Comparison of ENCODE assay signal across 8 cellular contexts in the genomic region with DNA sequence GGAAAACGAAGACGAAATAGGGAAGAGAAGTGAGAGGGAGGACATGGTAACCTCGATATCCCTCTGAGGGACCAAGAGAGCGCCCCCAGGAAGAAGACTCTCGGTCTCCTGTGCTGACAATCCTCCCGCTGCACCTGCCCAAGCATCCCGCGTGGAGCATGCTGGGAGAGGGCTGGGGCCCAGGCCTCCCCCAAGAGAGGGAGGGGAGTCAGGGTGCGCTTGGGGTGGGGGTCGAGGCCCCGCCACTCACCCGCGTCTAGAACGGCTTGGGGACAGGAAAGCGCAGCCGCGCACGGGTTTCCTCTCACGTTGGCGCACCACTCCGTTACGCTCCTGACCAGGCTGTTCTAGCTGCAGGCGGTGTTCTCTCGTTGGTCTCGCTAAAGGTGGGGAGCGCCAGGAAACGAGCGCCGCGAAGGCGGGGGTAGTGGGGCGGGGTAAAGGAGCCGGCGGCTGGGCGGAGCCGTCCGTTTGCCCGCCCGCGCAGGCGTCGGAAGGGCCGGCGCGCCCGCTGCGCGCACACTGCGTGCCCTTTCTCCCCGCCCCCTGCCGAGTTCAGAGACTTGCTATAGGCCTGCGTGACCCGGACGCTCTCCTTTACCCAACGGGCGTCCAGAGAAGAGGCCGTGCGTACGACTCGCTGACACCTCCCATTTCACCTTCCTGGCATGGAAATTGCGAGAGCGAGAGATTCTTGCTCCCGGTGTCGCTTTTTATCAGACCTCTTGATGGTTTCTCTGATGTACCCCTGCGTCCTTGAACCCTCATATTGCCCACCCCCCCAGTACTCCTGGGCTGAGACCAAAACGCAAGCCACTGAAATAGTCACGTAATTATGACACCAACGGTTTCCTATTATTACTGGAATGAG. TPM values are rescaled to one million over a fixed set of nuclear protein-coding genes. Genes with fewer than 3 reads are reported as not detected.
DNase-seq lines count a peak whose midpoint lies in the region; ATAC-seq and TF ChIP-seq lines count a peak whose summit lies in the region.

A gene (minus strand): TSS at position 388 of the 871 bp plus-strand sequence. CDS start 2,888 bp downstream, outside the sequence.

- H3K4me3 Mint-ChIP-seq in type B pancreatic cell = peak within 1 kb of the TSS; percentile 88

- no peaks in the 10 kb centered on the region for H3K36me3 Mint-ChIP-seq in type B pancreatic cell

- no peaks in the 10 kb centered on the region for H3K27me3 ChIP-seq in heart left ventricle

- TF ChIP-seq CTCF in GM12875 (IDR thresholded peaks at IDR 0.05; ENCODE audit: borderline replicate concordance, insufficient read depth, low read depth, low read length) = no peak
- no peak for TF ChIP-seq CTCF in heart left ventricle (IDR thresholded peaks at IDR 0.05)
- TF ChIP-seq CTCF in type B pancreatic cell (conservative IDR thresholded peaks at IDR 0.05) = no peak

- no peak within 1 kb of the TSS for H3K27ac ChIP-seq in adipose tissue (ENCODE audit: low read depth, low read length)
- H3K27ac ChIP-seq in heart left ventricle = peak within 1 kb of the TSS; percentile 78 to 93 (median 88)

- peak within 1 kb of the TSS; percentile 90 for H3K27ac Mint-ChIP-seq in type B pancreatic cell

- H3K27me3 Mint-ChIP-seq in type B pancreatic cell = no peaks in the 10 kb centered on the region

- H3K36me3 ChIP-seq in heart left ventricle = no peaks in the 10 kb centered on the region

- peak; percentile 98 for DNase-seq in NCI-H1436 (lab: John Stamatoyannopoulos, UW)
- DNase-seq in T follicular helper cell (ENCODE audit: low read depth) = peak; percentile 86
- peak; percentile 91 to 96 (median 95) for DNase-seq in heart left ventricle
- peak; percentile 84 for DNase-seq in pons (ENCODE audit: low spot score)
- DNase-seq in type B pancreatic cell (ENCODE audit: extremely low spot score, unreplicated experiment) = peak; percentile 90

- no peaks in the 10 kb centered on the region for H3K4me1 Mint-ChIP-seq in type B pancreatic cell (ENCODE audit: unreplicated experiment)

- peak within 1 kb of the TSS; percentile 70 for H3K4me3 ChIP-seq in GM12875 (ENCODE audit: low read depth, low read length)
- peak within 1 kb of the TSS in 11 of 12 donors; percentile 58 to 89 (median 72) for H3K4me3 ChIP-seq in heart left ventricle

- peak in 1 of 2 donors; percentile 70 for TF ChIP-seq POLR2A in heart left ventricle (IDR thresholded peaks at IDR 0.05)

- H3K4me1 ChIP-seq in heart left ventricle = peaks cover 0 to 20% (median 2%) of the 10 kb centered on the region in 12 donors

- peak; percentile 96 for ATAC-seq in HG02798 (IDR thresholded peaks at IDR 0.05; ENCODE audit: poor library complexity, unreplicated experiment)
- ATAC-seq in heart left ventricle = peak; percentile 98 to 99 (median 98)

- WGBS in adipose tissue, 3 donors = 0 to 25% (median 0%) methylated on average over 27 to 68 of the region's 68 CpGs
- WGBS in heart left ventricle, 4 donors = 0 to 50% (median 24%) methylated on average over 43 to 68 of the region's 68 CpGs

- H3K9me3 ChIP-seq in heart left ventricle = no peaks in the 10 kb centered on the region

- intact Hi-C loops in heart left ventricle (cut with DNase I) = loop anchor here in 3 of 10 donors (1.0 to 10.0 kb wide), 4 partner anchors 27 to 135 kb away; a partner anchor contains a TSS

- H3K9me3 Mint-ChIP-seq in type B pancreatic cell = no peaks in the 10 kb centered on the region

RNA-seq across cellular contexts. Expression of the gene that starts here (rescaled TPM):
- 10 to 100 TPM; 11.6 to 19.9 (median 15.6) TPM for polyA plus RNA-seq in adipose tissue
- 10 to 100 TPM; 14.7 to 25.5 (median 18.5) TPM for total RNA-seq in heart left ventricle
- 10 to 100 TPM; 12.9 to 29.3 TPM for polyA plus RNA-seq in heart left ventricle
- 18.0 and 30.1 TPM in 2 replicates for total RNA-seq in type B pancreatic cell (ENCODE audit: low replicate concordance)
